23 cellular contexts compared by ENCODE assay signal in the genomic region with DNA sequence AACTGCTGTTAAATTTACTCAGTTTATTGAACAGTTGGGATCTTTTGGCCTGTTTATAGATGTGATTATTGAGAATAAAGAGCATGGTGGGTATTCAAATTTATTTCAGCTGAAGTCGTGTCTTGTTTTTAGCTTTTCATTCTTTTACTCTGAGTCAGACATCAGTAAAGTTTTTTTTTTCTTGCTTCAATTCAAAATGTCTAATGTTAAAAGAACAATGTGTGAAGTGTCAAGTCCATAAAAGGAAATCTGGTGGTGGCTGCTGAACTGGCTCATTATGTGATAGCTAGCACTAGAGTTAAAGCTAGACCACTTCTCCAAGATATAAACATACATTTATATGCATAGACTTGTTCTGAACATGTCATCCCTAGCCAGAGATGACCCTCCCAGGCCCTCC.
A peak's percentile ranks its signal among the peaks of the same experiment; 100 is the strongest.
DNase-seq lines count a peak whose midpoint lies in the region; ATAC-seq and TF ChIP-seq lines count a peak whose summit lies in the region.
"Had no signal": no experiment of that assay in that cellular context is flagged by ENCODE, and none has a peak within 500 bp of the region (broad histone marks: within the 10 kb centered on the region; RNA-seq: fewer than 3 reads in every experiment).

No MANE protein-coding gene starts in this region.

- H3K4me3 Mint-ChIP-seq in neural progenitor cell = no peak overlapping the region
- no peak overlapping the region for H3K4me3 Mint-ChIP-seq in activated CD8-positive, alpha-beta T cell treated with anti-CD3 and anti-CD28 coated beads, Interleukin-2, amount 10 ng/mL, durations not matched to agents 7 days and 5 days
- H3K4me3 Mint-ChIP-seq: activated CD4-positive, alpha-beta T cell treated with anti-CD3 and anti-CD28 coated beads, Interleukin-2, amount 10 ng/mL, durations not matched to agents 24 days and 14 days; activated naive CD4-positive, alpha-beta T cell treated with anti-CD3 and anti-CD28 coated beads, Interleukin-2, amount 50 U/mL, for 24 hours; CD8-positive, alpha-beta T cell; H9; naive B cell; stimulated activated naive CD8-positive, alpha-beta T cell treated with anti-CD3 and anti-CD28 coated beads, Interleukin-15, Interleukin-2, amounts not matched to agents 100 ng/mL and 50 ng/mL, for 24 hours had no signal

- no peak for ATAC-seq in gastrocnemius medialis
- no peak for ATAC-seq in activated CD8-positive, alpha-beta T cell treated with anti-CD3 and anti-CD28 coated beads, Interleukin-2, amount 10 ng/mL, durations not matched to agents 7 days and 5 days
- ATAC-seq: CD8-positive, alpha-beta T cell; left ventricle myocardium superior; SK-N-SH treated with all-trans-retinoic acid at 6 μM for 48 hours had no signal

- H3K9me3 Mint-ChIP-seq in neural progenitor cell = no peaks in the 10 kb centered on the region
- no peaks in the 10 kb centered on the region for H3K9me3 Mint-ChIP-seq in activated CD8-positive, alpha-beta T cell treated with anti-CD3 and anti-CD28 coated beads, Interleukin-2, amount 10 ng/mL, durations not matched to agents 7 days and 5 days (ENCODE audit: insufficient read depth)
- H3K9me3 Mint-ChIP-seq: activated CD4-positive, alpha-beta T cell treated with anti-CD3 and anti-CD28 coated beads, Interleukin-2, amount 10 ng/mL, durations not matched to agents 24 days and 14 days; activated naive CD4-positive, alpha-beta T cell treated with anti-CD3 and anti-CD28 coated beads, Interleukin-2, amount 50 U/mL, for 24 hours; CD8-positive, alpha-beta T cell; H9; naive B cell; stimulated activated naive CD8-positive, alpha-beta T cell treated with anti-CD3 and anti-CD28 coated beads, Interleukin-15, Interleukin-2, amounts not matched to agents 100 ng/mL and 50 ng/mL, for 24 hours had no signal

- H4K20me1 ChIP-seq in neural progenitor cell (ENCODE audit: low read depth) = peaks cover 10% of the 10 kb centered on the region

- intact Hi-C loops in gastrocnemius medialis (cut with DNase I; ENCODE audit: low total_unique reads) = loop anchor here (10.0 kb wide), 1 partner anchor 84 kb away; no protein-coding TSS in a partner anchor

- H3F3A ChIP-seq in neural progenitor cell (ENCODE audit: low read depth) = peaks cover 24% of the 10 kb centered on the region

- CTCF ChIA-PET in activated CD8-positive, alpha-beta T cell treated with anti-CD3 and anti-CD28 coated beads, Interleukin-2, amount 10 ng/mL, durations not matched to agents 7 days and 5 days (lab: Charles Lee) = interaction anchor here (0.6 to 1.0 kb wide), 2 partner anchors 30 to 35 kb away, joined by 3 to 4 read pairs; no protein-coding TSS in a partner anchor

- H3K36me3 ChIP-seq in gastrocnemius medialis = no peaks in the 10 kb centered on the region
- H3K36me3 ChIP-seq in neural progenitor cell = no peaks in the 10 kb centered on the region
- H3K36me3 ChIP-seq: cardiac muscle cell had no signal

- H3K27me3 ChIP-seq in gastrocnemius medialis = no peaks in the 10 kb centered on the region
- H3K27me3 ChIP-seq in neural progenitor cell = peaks cover 86% of the 10 kb centered on the region
- H3K27me3 ChIP-seq: cardiac muscle cell had no signal

- no peaks in the 10 kb centered on the region for H3K27me3 Mint-ChIP-seq in neural progenitor cell (ENCODE audit: insufficient read depth, low read depth)
- H3K27me3 Mint-ChIP-seq in activated CD8-positive, alpha-beta T cell treated with anti-CD3 and anti-CD28 coated beads, Interleukin-2, amount 10 ng/mL, durations not matched to agents 7 days and 5 days (ENCODE audit: low read depth) = peaks cover 24% of the 10 kb centered on the region

- DNase-seq in LHCN-M2 (ENCODE audit: low read depth) = peak; percentile 39
- DNase-seq in choroid plexus epithelial cell (ENCODE audit: low read depth) = peak; percentile 47
- DNase-seq in kidney tubule cell (ENCODE audit: low spot score) = peak; percentile 66
- DNase-seq in gastrocnemius medialis = no peak
- DNase-seq in activated gamma-delta T cell (lab: John Stamatoyannopoulos, UW) = no peak
- no peak for DNase-seq in DMS53 (lab: John Stamatoyannopoulos, UW)
- DNase-seq in neural progenitor cell (ENCODE audit: low spot score) = no peak
- DNase-seq in activated CD8-positive, alpha-beta T cell treated with anti-CD3 and anti-CD28 coated beads, Interleukin-2, amount 10 ng/mL, durations not matched to agents 7 days and 5 days = no peak
- DNase-seq: activated CD4-positive, alpha-beta T cell treated with anti-CD3 and anti-CD28 coated beads, Interleukin-2, amount 10 ng/mL, durations not matched to agents 24 days and 14 days; CD8-positive, alpha-beta T cell; DND-41; effector memory CD4-positive, alpha-beta T cell; H9; left ventricle myocardium superior; naive B cell; NCI-H1092 treated with DMSO at 0.1 percent for 48 hours; T1000 had no signal

- peaks cover 68 to 71% of the 10 kb centered on the region in 2 donors for H3K4me1 ChIP-seq in gastrocnemius medialis
- peaks cover 20% of the 10 kb centered on the region for H3K4me1 ChIP-seq in neural progenitor cell

- no peak overlapping the region for H3K4me2 ChIP-seq in neural progenitor cell
- H3K4me2 ChIP-seq: KMS-11 had no signal

- H2AFZ ChIP-seq in neural progenitor cell (replicated peaks) = no peak overlapping the region

- H3K9me3 ChIP-seq in gastrocnemius medialis = no peaks in the 10 kb centered on the region
- H3K9me3 ChIP-seq in neural progenitor cell (ENCODE audit: low read depth) = no peaks in the 10 kb centered on the region

- no peaks in the 10 kb centered on the region for H3K36me3 Mint-ChIP-seq in neural progenitor cell
- no peaks in the 10 kb centered on the region for H3K36me3 Mint-ChIP-seq in activated CD8-positive, alpha-beta T cell treated with anti-CD3 and anti-CD28 coated beads, Interleukin-2, amount 10 ng/mL, durations not matched to agents 7 days and 5 days (ENCODE audit: low read depth)
- H3K36me3 Mint-ChIP-seq: activated naive CD4-positive, alpha-beta T cell treated with anti-CD3 and anti-CD28 coated beads, Interleukin-2, amount 50 U/mL, for 24 hours; CD8-positive, alpha-beta T cell; naive B cell had no signal

- no peak overlapping the region for H3K27ac Mint-ChIP-seq in neural progenitor cell
- H3K27ac Mint-ChIP-seq in activated CD8-positive, alpha-beta T cell treated with anti-CD3 and anti-CD28 coated beads, Interleukin-2, amount 10 ng/mL, durations not matched to agents 7 days and 5 days = no peak overlapping the region
- H3K27ac Mint-ChIP-seq: activated CD4-positive, alpha-beta T cell treated with anti-CD3 and anti-CD28 coated beads, Interleukin-2, amount 10 ng/mL, durations not matched to agents 24 days and 14 days; activated naive CD4-positive, alpha-beta T cell treated with anti-CD3 and anti-CD28 coated beads, Interleukin-2, amount 50 U/mL, for 24 hours; CD8-positive, alpha-beta T cell; H9; naive B cell; progenitor cell of endocrine pancreas; stimulated activated naive CD8-positive, alpha-beta T cell treated with anti-CD3 and anti-CD28 coated beads, Interleukin-15, Interleukin-2, amounts not matched to agents 100 ng/mL and 50 ng/mL, for 24 hours had no signal

- H3K4me1 Mint-ChIP-seq in neural progenitor cell = peaks cover 10% of the 10 kb centered on the region
- H3K4me1 Mint-ChIP-seq in activated CD8-positive, alpha-beta T cell treated with anti-CD3 and anti-CD28 coated beads, Interleukin-2, amount 10 ng/mL, durations not matched to agents 7 days and 5 days (ENCODE audit: low read depth) = no peaks in the 10 kb centered on the region
- H3K4me1 Mint-ChIP-seq: naive B cell had no signal

- H3K27ac ChIP-seq in gastrocnemius medialis = peak overlapping the region; percentile 90 to 95 (median 92)
- H3K27ac ChIP-seq in neural progenitor cell = no peak overlapping the region
- H3K27ac ChIP-seq: cardiac muscle cell, KMS-11 had no signal

- TF ChIP-seq CTCF in choroid plexus epithelial cell (conservative IDR thresholded peaks at IDR 0.05; ENCODE audit: low read depth, low read length) = no peak
- TF ChIP-seq CTCF in gastrocnemius medialis (IDR thresholded peaks at IDR 0.05 in 4 of 5, conservative IDR thresholded peaks at IDR 0.05 in 1 of 5) = no peak
- TF ChIP-seq CTCF in neural progenitor cell (IDR thresholded peaks at IDR 0.05) = no peak

- H3K9ac ChIP-seq in neural progenitor cell = no peak overlapping the region
- H3K9ac ChIP-seq: KMS-11 had no signal

- no peaks in the 10 kb centered on the region for H3K79me2 ChIP-seq in neural progenitor cell (ENCODE audit: low read depth)

- TF ChIP-seq POLR2A in gastrocnemius medialis (IDR thresholded peaks at IDR 0.05) = no peak

- POLR2A ChIA-PET in activated CD8-positive, alpha-beta T cell treated with anti-CD3 and anti-CD28 coated beads, Interleukin-2, amount 10 ng/mL, durations not matched to agents 7 days and 5 days (lab: Charles Lee) = interaction anchor here (1.6 kb wide), 1 partner anchor 28 kb away, joined by 3 read pairs; no protein-coding TSS in a partner anchor

- H3K4me3 ChIP-seq in choroid plexus epithelial cell (ENCODE audit: low read depth, low read length) (no peak overlapping the region), gastrocnemius medialis (no peak overlapping the region), neural progenitor cell (no peak overlapping the region)
- H3K4me3 ChIP-seq: cardiac muscle cell had no signal

- in situ Hi-C loops in gastrocnemius medialis (cut with MboI; ENCODE audit: low sequenced_read_pairs in 4 of 4) = loop anchor here in 1 of 4 donors (25.0 kb wide), 1 partner anchor 441 kb away; no protein-coding TSS in a partner anchor

Comparison
In these comparisons a context has a peak if more than half of its experiments do, and no peak if none do; other contexts are left out.
1. DNase-seq: peak in LHCN-M2 (single experiment), choroid plexus epithelial cell (single experiment) and kidney tubule cell (single experiment); none in gastrocnemius medialis (0 of 2), activated gamma-delta T cell (single experiment), DMS53 (single experiment), neural progenitor cell (single experiment) and activated CD8-positive, alpha-beta T cell treated with anti-CD3 and anti-CD28 coated beads, Interleukin-2, amount 10 ng/mL, durations not matched to agents 7 days and 5 days (single experiment).